In genomic region chr20:32749914-32750637, GRCh38 we compare ENCODE assay signal across 1 cellular context.
TF ChIP-seq lines count a peak whose summit lies in the region.

No MANE protein-coding gene starts in this region.

TF ChIP-seq in WTC11, 78 proteins besides CTCF, POLR2A, EP300 and RAD21 (continued from another document):
- TF ChIP-seq AFF4 (CRISPR knock-in tag; IDR thresholded peaks at IDR 0.05; ENCODE audit: borderline replicate concordance) (no peak; the same call in 1 of the 2 replicates), FOXK1 (CRISPR knock-in tag; IDR thresholded peaks at IDR 0.05) (peak; percentile 33; the same call in 1 of the 2 replicates), JUN (CRISPR knock-in tag; IDR thresholded peaks at IDR 0.05) (no peak), ZNF263 (CRISPR knock-in tag; IDR thresholded peaks at IDR 0.05; ENCODE audit: low read depth) (no peak), NR2C2 (CRISPR knock-in tag; IDR thresholded peaks at IDR 0.05) (no peak), TP53 (CRISPR knock-in tag; IDR thresholded peaks at IDR 0.05) (0 out of 2 replicates have a peak, but pooled peaks have one; percentile 50), ZNF423 (CRISPR knock-in tag; IDR thresholded peaks at IDR 0.05) (peak; percentile 69), ZNF281 (CRISPR knock-in tag; IDR thresholded peaks at IDR 0.05) (peak; percentile 82), NFATC4 (CRISPR knock-in tag; IDR thresholded peaks at IDR 0.05) (no peak)
